In the genomic region with DNA sequence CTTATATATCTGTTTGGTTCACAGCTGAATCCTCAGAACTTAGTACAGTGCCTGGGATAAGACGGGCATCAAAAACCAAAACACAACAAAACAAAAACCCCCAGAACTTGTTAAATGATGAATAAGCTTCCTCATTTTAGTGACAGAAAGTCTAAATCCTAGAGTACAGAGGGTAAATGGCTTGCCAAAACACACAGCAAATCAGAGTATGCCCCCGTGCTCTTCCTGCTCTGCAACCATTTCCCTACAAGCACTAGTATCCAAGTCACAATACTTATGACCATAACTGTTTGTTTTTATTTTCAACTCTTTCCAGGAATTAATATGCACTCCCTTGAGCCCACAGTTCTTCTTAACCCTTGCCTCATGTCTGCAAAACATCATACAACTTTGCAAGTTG, we compare ENCODE assay signal across 29 cellular contexts.
"Had no signal": no experiment of that assay in that cellular context is flagged by ENCODE, and none has a peak within 500 bp of the region (broad histone marks: within the 10 kb centered on the region; RNA-seq: fewer than 3 reads in every experiment).

No MANE protein-coding gene starts in this region.

- DNase-seq: hypothalamus; immature natural killer cell; kidney; left colon; left lung; lower lobe of right lung; mammary epithelial cell; mesenchymal stem cell; naive B cell; natural killer cell; pancreas; posterior cingulate gyrus; retina; right cardiac atrium; stimulated activated CD4-positive, alpha-beta T cell treated with anti-CD3 and anti-CD28 coated beads, Interleukin-12 subunit alpha, Interleukin-12 subunit beta, amount 100 ng/mL, for 4 hours; stimulated activated CD4-positive, alpha-beta T cell treated with anti-CD3 and anti-CD28 coated beads, Interleukin-15, amount 100 ng/mL, for 24 hours; stimulated activated CD4-positive, alpha-beta T cell treated with anti-CD3 and anti-CD28 coated beads, Interleukin-2, amount 100 ng/mL, for 24 hours; stimulated activated CD4-positive, alpha-beta T cell treated with anti-CD3 and anti-CD28 coated beads, Interleukin-4, amount 100 ng/mL, for 1 hour; stimulated activated naive CD4-positive, alpha-beta T cell; tibial artery; trophoblast cell; uterus had no signal

- H3K27ac Mint-ChIP-seq: immature natural killer cell; naive B cell; natural killer cell; stimulated activated effector memory CD8-positive, alpha-beta T cell treated with anti-CD3 and anti-CD28 coated beads, Interleukin-12 subunit alpha, Interleukin-12 subunit beta, amount 100 ng/mL, for 72 hours; stimulated activated naive CD8-positive, alpha-beta T cell treated with anti-CD3 and anti-CD28 coated beads, Interleukin-15, Interleukin-2, amounts not matched to agents 100 ng/mL and 50 ng/mL, for 24 hours had no signal

- H3K4me1 Mint-ChIP-seq: immature natural killer cell; naive B cell; natural killer cell; stimulated activated effector memory CD8-positive, alpha-beta T cell treated with anti-CD3 and anti-CD28 coated beads, Interleukin-12 subunit alpha, Interleukin-12 subunit beta, amount 100 ng/mL, for 72 hours had no signal

- H3K9me3 ChIP-seq: left lung, lower lobe of right lung, pancreas, prostate gland, suprapubic skin, thoracic aorta, tibial artery, uterus had no signal

- ATAC-seq: left colon; left lung; lower lobe of right lung; natural killer cell; pancreas; right cardiac atrium; sciatic nerve; stimulated activated effector memory CD8-positive, alpha-beta T cell treated with anti-CD3 and anti-CD28 coated beads, Interleukin-12 subunit alpha, Interleukin-12 subunit beta, amount 100 ng/mL, for 72 hours had no signal

- H3K27ac ChIP-seq: left lung, lower lobe of right lung, pancreas, prostate gland, skin epidermis, suprapubic skin, thoracic aorta, tibial artery, uterus had no signal

- H3K36me3 Mint-ChIP-seq: immature natural killer cell; naive B cell; natural killer cell; stimulated activated effector memory CD8-positive, alpha-beta T cell treated with anti-CD3 and anti-CD28 coated beads, Interleukin-12 subunit alpha, Interleukin-12 subunit beta, amount 100 ng/mL, for 72 hours had no signal

- H3K9me3 Mint-ChIP-seq: naive B cell; natural killer cell; stimulated activated effector memory CD8-positive, alpha-beta T cell treated with anti-CD3 and anti-CD28 coated beads, Interleukin-12 subunit alpha, Interleukin-12 subunit beta, amount 100 ng/mL, for 72 hours; stimulated activated naive CD8-positive, alpha-beta T cell treated with anti-CD3 and anti-CD28 coated beads, Interleukin-15, Interleukin-2, amounts not matched to agents 100 ng/mL and 50 ng/mL, for 24 hours had no signal

- H3K36me3 ChIP-seq: left lung, lower lobe of right lung, pancreas, prostate gland, suprapubic skin, thoracic aorta, tibial artery, uterus had no signal

- H3K4me3 Mint-ChIP-seq: immature natural killer cell; naive B cell; natural killer cell; stimulated activated effector memory CD8-positive, alpha-beta T cell treated with anti-CD3 and anti-CD28 coated beads, Interleukin-12 subunit alpha, Interleukin-12 subunit beta, amount 100 ng/mL, for 72 hours; stimulated activated naive CD8-positive, alpha-beta T cell treated with anti-CD3 and anti-CD28 coated beads, Interleukin-15, Interleukin-2, amounts not matched to agents 100 ng/mL and 50 ng/mL, for 24 hours had no signal

- H3K27me3 ChIP-seq: tibial artery, uterus had no signal

- H3K4me1 ChIP-seq: left lung, lower lobe of right lung, pancreas, prostate gland, tibial artery, uterus had no signal

- H3K4me3 ChIP-seq: left lung, lower lobe of right lung, pancreas, prostate gland, skin epidermis, suprapubic skin, thoracic aorta, tibial artery, uterus had no signal
